9 cellular contexts compared by ENCODE assay signal in the genomic region with DNA sequence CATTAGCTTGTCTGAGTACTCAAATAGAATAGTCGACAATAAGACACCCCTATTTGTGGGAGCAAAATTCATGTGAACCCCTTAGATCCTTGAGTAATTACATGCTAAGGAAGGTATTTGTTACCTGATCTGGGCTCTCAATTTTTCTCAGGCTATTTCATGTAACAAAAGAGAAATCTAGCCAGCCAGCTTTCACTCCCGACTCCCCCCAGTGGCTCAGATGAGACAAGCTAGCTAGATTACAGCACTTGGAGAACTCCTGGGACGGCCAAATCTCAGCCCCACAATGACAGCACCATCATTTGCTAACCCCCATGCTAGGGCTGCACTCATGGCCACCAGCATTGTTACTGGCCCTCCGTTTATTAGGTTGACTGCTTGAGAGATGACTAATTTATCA. TPM values are rescaled to one million over a fixed set of nuclear protein-coding genes. Genes with fewer than 3 reads are reported as not detected.
DNase-seq lines count a peak whose midpoint lies in the region; TF ChIP-seq lines count a peak whose summit lies in the region.
"Had no signal": no experiment of that assay in that cellular context is flagged by ENCODE, and none has a peak within 500 bp of the region (broad histone marks: within the 10 kb centered on the region; RNA-seq: fewer than 3 reads in every experiment).

No MANE protein-coding gene starts in this region.

- no peak overlapping the region for H3K27ac ChIP-seq in breast epithelium

- no peak overlapping the region for H3K27ac Mint-ChIP-seq in mesothelial cell of epicardium
- H3K27ac Mint-ChIP-seq: activated naive CD8-positive, alpha-beta T cell had no signal

- peaks cover 1% of the 10 kb centered on the region for H3K27me3 Mint-ChIP-seq in mesothelial cell of epicardium (ENCODE audit: low read depth)

- H3K36me3 ChIP-seq in breast epithelium = no peaks in the 10 kb centered on the region

- H3K4me1 Mint-ChIP-seq in mesothelial cell of epicardium = no peaks in the 10 kb centered on the region

- no peaks in the 10 kb centered on the region for H3K9me3 Mint-ChIP-seq in mesothelial cell of epicardium

- no peak overlapping the region for H3K4me3 ChIP-seq in breast epithelium

- H3K4me1 ChIP-seq in breast epithelium = no peaks in the 10 kb centered on the region

- no peak overlapping the region for H3K4me3 Mint-ChIP-seq in mesothelial cell of epicardium
- H3K4me3 Mint-ChIP-seq: activated naive CD8-positive, alpha-beta T cell had no signal

- H3K9me3 ChIP-seq in breast epithelium = no peaks in the 10 kb centered on the region

- TF ChIP-seq CTCF in breast epithelium (IDR thresholded peaks at IDR 0.05) = peak in 2 of 3 donors; percentile 12 to 34
- peak; percentile 35 for TF ChIP-seq CTCF in mesothelial cell of epicardium (IDR thresholded peaks at IDR 0.05; ENCODE audit: unreplicated experiment)

- DNase-seq in activated CD4-positive, alpha-beta T cell treated with anti-CD3 and anti-CD28 coated beads for 48 hours = peak; percentile 28
- no peak for DNase-seq in activated CD4-positive, alpha-beta T cell treated with anti-CD3 and anti-CD28 coated beads for 4 hours
- DNase-seq in NCI-H1092 treated with DMSO at 0.1 percent for 48 hours (lab: John Stamatoyannopoulos, UW) (peak; percentile 28), breast epithelium (ENCODE audit: low spot score in 2 of 2) (no peak), mesothelial cell of epicardium (ENCODE audit: low spot score in 2 of 2, unreplicated experiment in 2 of 2) (no peak), DMS153 treated with DMSO at 0.1 percent for 48 hours (lab: John Stamatoyannopoulos, UW; ENCODE audit: unreplicated experiment) (no peak)
- DNase-seq in activated naive CD4-positive, alpha-beta T cell treated with Interleukin-2 at 50 U/mL for 16 hours = no peak
- no peak for DNase-seq in central memory CD4-positive, alpha-beta T cell

- peaks cover 0 to 4% of the 10 kb centered on the region in 2 donors for H3K27me3 ChIP-seq in breast epithelium

- intact Hi-C loops in breast epithelium (cut with DNase I; ENCODE audit: low total_unique reads) = no loop called here

- TF ChIP-seq POLR2A in breast epithelium (IDR thresholded peaks at IDR 0.05) = no peak

- no peaks in the 10 kb centered on the region for H3K36me3 Mint-ChIP-seq in mesothelial cell of epicardium
- H3K36me3 Mint-ChIP-seq: activated naive CD8-positive, alpha-beta T cell had no signal

RNA-seq across cellular contexts. Expression of gene GLDN, which starts 41.3 kb away (rescaled TPM):
- 10 to 100 TPM in 2 of 3 donors, 1 to 10 TPM in 1; 7.3 to 67.2 (median 10.8) TPM for total RNA-seq in breast epithelium
- 0.38 to 0.52 TPM (median 0.49 TPM) in 3 replicates for total RNA-seq in mesothelial cell of epicardium

RNA-seq across cellular contexts. Expression of gene CYP19A1, which starts 44.4 kb away (rescaled TPM):
- 10 to 100 TPM in 1 of 3 donors, 1 to 10 TPM in 2; 1.0 to 24.9 (median 6.9) TPM for total RNA-seq in breast epithelium
- not detected in 3 replicates for total RNA-seq in mesothelial cell of epicardium

Comparison
In these comparisons a context has a peak if more than half of its experiments do, and no peak if none do; other contexts are left out.
1. DNase-seq: peak in activated CD4-positive, alpha-beta T cell treated with anti-CD3 and anti-CD28 coated beads for 48 hours (single experiment) and NCI-H1092 treated with DMSO at 0.1 percent for 48 hours (single experiment); none in activated CD4-positive, alpha-beta T cell treated with anti-CD3 and anti-CD28 coated beads for 4 hours (0 of 2), breast epithelium (0 of 2), mesothelial cell of epicardium (0 of 2), activated naive CD4-positive, alpha-beta T cell treated with Interleukin-2 at 50 U/mL for 16 hours (single experiment), central memory CD4-positive, alpha-beta T cell (single experiment) and DMS153 treated with DMSO at 0.1 percent for 48 hours (single experiment).